ENCODE assay signal across 20 cellular contexts in genomic region chr3:77102916-77103769, GRCh38.
A peak's percentile ranks its signal among the peaks of the same experiment; 100 is the strongest.
DNase-seq lines count a peak whose midpoint lies in the region; FAIRE-seq and TF ChIP-seq lines count a peak whose summit lies in the region.
"Had no signal": no experiment of that assay in that cellular context is flagged by ENCODE, and none has a peak within 500 bp of the region (broad histone marks: within the 10 kb centered on the region; RNA-seq: fewer than 3 reads in every experiment).

No MANE protein-coding gene starts in this region.

- no peak for TF ChIP-seq CTCF in progenitor cell of endocrine pancreas (IDR thresholded peaks at IDR 0.05; ENCODE audit: unreplicated experiment)

- DNase-seq in NCI-H1694 treated with DMSO at 0.1 percent for 48 hours (lab: John Stamatoyannopoulos, UW) (peak; percentile 11), NCI-H1694 (lab: John Stamatoyannopoulos, UW) (no peak), SHP77 (lab: John Stamatoyannopoulos, UW) (peak; percentile 20 to 34), dedifferentiated amniotic fluid mesenchymal stem cell (ENCODE audit: extremely low spot score) (peak; percentile 41), progenitor cell of endocrine pancreas (ENCODE audit: low spot score, unreplicated experiment) (no peak), HT-29 (ENCODE audit: low spot score) (no peak), NK-92 (lab: John Stamatoyannopoulos, UW; ENCODE audit: unreplicated experiment) (no peak), small intestine (no peak)
- DNase-seq: 8988T; activated CD4-positive, alpha-beta T cell treated with anti-CD3 and anti-CD28 coated beads for 36 hours; activated CD8-positive, alpha-beta memory T cell treated with anti-CD3 and anti-CD28 coated beads, Interleukin-2, amount 50 U/mL, for 4 hours; aorta; DND-41; head of caudate nucleus; NCI-H510A treated with DMSO at 0.1 percent for 48 hours; SK-N-SH; stimulated activated naive CD8-positive, alpha-beta T cell treated with anti-CD3 and anti-CD28 coated beads, Interleukin-15, amount 100 ng/mL, for 72 hours had no signal

- no peak for FAIRE-seq in small intestine (lab: Jason Lieb, UNC)

- no peaks in the 10 kb centered on the region for H3K36me3 ChIP-seq in small intestine (ENCODE audit: control insufficient read depth in 2 of 2, insufficient read depth in 2 of 2, low read length in 2 of 2)

- H3K27me3 ChIP-seq in small intestine (ENCODE audit: control insufficient read depth in 2 of 2, insufficient read depth in 2 of 2, low read length in 2 of 2) = no peaks in the 10 kb centered on the region

- H3K4me1 ChIP-seq in small intestine (ENCODE audit: control insufficient read depth in 2 of 2, insufficient read depth in 1 of 2, low read depth in 1 of 2, low read length in 1 of 2) = no peaks in the 10 kb centered on the region

- H3K27ac Mint-ChIP-seq in progenitor cell of endocrine pancreas = peak overlapping the region; percentile 18
- H3K27ac Mint-ChIP-seq: activated CD4-positive, alpha-beta T cell treated with anti-CD3 and anti-CD28 coated beads for 36 hours; CD14-positive monocyte; stimulated activated naive CD8-positive, alpha-beta T cell treated with anti-CD3 and anti-CD28 coated beads, Interleukin-15, amount 100 ng/mL, for 72 hours had no signal

- 72 to 84% (median 78%) methylated on average over 6 of the region's 6 CpGs for WGBS in small intestine, 3 donors

- peaks cover 15% of the 10 kb centered on the region for H3K36me3 Mint-ChIP-seq in progenitor cell of endocrine pancreas (ENCODE audit: insufficient read depth)
- H3K36me3 Mint-ChIP-seq: CD14-positive monocyte had no signal

- H3K27ac ChIP-seq in small intestine (ENCODE audit: low read depth in 1 of 2, low read length in 1 of 2) = no peak overlapping the region
- H3K27ac ChIP-seq: epithelial cell of prostate had no signal

- no peaks in the 10 kb centered on the region for H3K9me3 ChIP-seq in small intestine (ENCODE audit: control insufficient read depth, low read depth)
- H3K9me3 ChIP-seq: SK-N-SH had no signal

- H3K4me1 Mint-ChIP-seq in progenitor cell of endocrine pancreas (ENCODE audit: low read depth) = peaks cover 6% of the 10 kb centered on the region
- H3K4me1 Mint-ChIP-seq: activated CD4-positive, alpha-beta T cell treated with anti-CD3 and anti-CD28 coated beads for 36 hours; CD14-positive monocyte; stimulated activated naive CD8-positive, alpha-beta T cell treated with anti-CD3 and anti-CD28 coated beads, Interleukin-15, amount 100 ng/mL, for 72 hours had no signal

- peaks cover 3% of the 10 kb centered on the region for H3K9me3 Mint-ChIP-seq in progenitor cell of endocrine pancreas (ENCODE audit: low read depth)
- H3K9me3 Mint-ChIP-seq: neural crest cell had no signal

- H3K4me3 Mint-ChIP-seq in progenitor cell of endocrine pancreas (ENCODE audit: low read depth) = no peak overlapping the region
- H3K4me3 Mint-ChIP-seq: activated CD4-positive, alpha-beta T cell treated with anti-CD3 and anti-CD28 coated beads for 36 hours; CD14-positive monocyte; neural crest cell; stimulated activated naive CD8-positive, alpha-beta T cell treated with anti-CD3 and anti-CD28 coated beads, Interleukin-15, amount 100 ng/mL, for 72 hours had no signal

- H3K27me3 Mint-ChIP-seq in progenitor cell of endocrine pancreas = no peaks in the 10 kb centered on the region
- H3K27me3 Mint-ChIP-seq: activated CD4-positive, alpha-beta T cell treated with anti-CD3 and anti-CD28 coated beads for 36 hours; stimulated activated naive CD8-positive, alpha-beta T cell treated with anti-CD3 and anti-CD28 coated beads, Interleukin-15, amount 100 ng/mL, for 72 hours had no signal

- H3K4me3 ChIP-seq in small intestine (ENCODE audit: low read depth in 1 of 2, low read length in 2 of 2) = no peak overlapping the region

Comparison
In these comparisons a context has a peak if more than half of its experiments do, and no peak if none do; other contexts are left out.
1. DNase-seq: peak in NCI-H1694 treated with DMSO at 0.1 percent for 48 hours (single experiment), SHP77 (2 of 2) and dedifferentiated amniotic fluid mesenchymal stem cell (single experiment); none in NCI-H1694 (single experiment), progenitor cell of endocrine pancreas (single experiment), HT-29 (single experiment), NK-92 (single experiment) and small intestine (single experiment).